16 cellular contexts compared by ENCODE assay signal in the genomic region with DNA sequence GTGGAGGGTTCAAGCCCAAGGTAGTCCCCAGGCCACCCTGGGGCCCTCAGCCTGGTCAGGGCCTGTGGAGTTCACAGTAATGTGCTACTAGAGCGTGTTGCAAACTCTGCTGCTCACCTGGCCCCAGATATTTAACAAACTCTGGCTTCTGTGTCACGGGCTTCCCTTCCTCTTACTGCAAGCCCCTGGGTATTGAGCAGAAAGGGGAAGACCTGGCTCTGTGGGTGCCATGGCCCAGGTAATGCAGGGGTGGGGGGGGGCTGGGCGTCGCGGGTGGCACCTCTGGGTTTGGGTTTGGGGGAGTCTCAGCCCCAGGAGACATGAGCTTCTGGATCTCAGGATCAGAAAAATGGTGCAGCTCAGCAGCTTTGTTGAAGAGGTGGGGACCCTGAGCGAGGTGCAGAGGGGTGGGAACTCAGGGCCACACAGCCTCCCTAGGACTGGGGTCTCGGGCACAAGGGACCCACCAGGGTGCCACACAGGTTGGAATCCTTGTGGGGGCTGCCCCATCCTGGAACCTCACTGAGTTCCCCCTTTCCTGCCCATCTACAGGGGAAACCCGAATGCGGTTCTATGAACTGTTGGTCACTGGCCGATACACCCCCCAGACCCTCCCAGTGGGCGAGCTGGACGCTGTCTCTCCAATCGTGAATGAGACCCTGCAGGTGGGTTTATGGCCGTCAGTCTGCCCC. TPM values are rescaled to one million over a fixed set of nuclear protein-coding genes. Genes with fewer than 3 reads are reported as not detected.
A peak's percentile ranks its signal among the peaks of the same experiment; 100 is the strongest.
DNase-seq lines count a peak whose midpoint lies in the region; ATAC-seq and TF ChIP-seq lines count a peak whose summit lies in the region.
"Had no signal": no experiment of that assay in that cellular context is flagged by ENCODE, and none has a peak within 500 bp of the region (broad histone marks: within the 10 kb centered on the region; RNA-seq: fewer than 3 reads in every experiment).

No MANE protein-coding gene starts in this region.

- H3K9me3 ChIP-seq in mucosa of descending colon (no peaks in the 10 kb centered on the region), vagina (no peaks in the 10 kb centered on the region)
- H3K9me3 ChIP-seq: heart right ventricle, SJCRH30, upper lobe of right lung had no signal

- H3K4me1 ChIP-seq in mucosa of descending colon (ENCODE audit: low read depth) (peaks cover 36% of the 10 kb centered on the region), vagina (peaks cover 63% of the 10 kb centered on the region)

- H3K27me3 ChIP-seq in vagina, result no peaks in the 10 kb centered on the region
- H3K27me3 ChIP-seq: heart right ventricle, SJCRH30, upper lobe of right lung had no signal

- H3K4me3 ChIP-seq in mucosa of descending colon (no peak overlapping the region), vagina (no peak overlapping the region)
- H3K4me3 ChIP-seq: SJCRH30 had no signal

- H3K4me1 Mint-ChIP-seq in activated naive CD8-positive, alpha-beta T cell (ENCODE audit: low read depth), result peaks cover 46% of the 10 kb centered on the region
- H3K4me1 Mint-ChIP-seq in activated naive CD8-positive, alpha-beta T cell treated with anti-CD3 and anti-CD28 coated beads, Interleukin-2, amount 50 U/mL, for 24 hours, result peaks cover 42% of the 10 kb centered on the region
- peaks cover 52% of the 10 kb centered on the region for H3K4me1 Mint-ChIP-seq in activated CD4-positive, alpha-beta memory T cell treated with anti-CD3 and anti-CD28 coated beads, Interleukin-2, amount 10 ng/mL, durations not matched to agents 7 days and 5 days

- H3K9me3 Mint-ChIP-seq in activated naive CD8-positive, alpha-beta T cell (ENCODE audit: low read depth), result no peaks in the 10 kb centered on the region
- no peaks in the 10 kb centered on the region for H3K9me3 Mint-ChIP-seq in activated naive CD8-positive, alpha-beta T cell treated with anti-CD3 and anti-CD28 coated beads, Interleukin-2, amount 50 U/mL, for 24 hours
- H3K9me3 Mint-ChIP-seq in activated CD4-positive, alpha-beta memory T cell treated with anti-CD3 and anti-CD28 coated beads, Interleukin-2, amount 10 ng/mL, durations not matched to agents 7 days and 5 days, result no peaks in the 10 kb centered on the region
- H3K9me3 Mint-ChIP-seq: natural killer cell treated with Interleukin-12 subunit alpha and Interleukin-12 subunit beta and Interleukin-15 and Interleukin-18, amount 100 ng/mL, for 72 hours had no signal

- peak overlapping the region; percentile 100 for H3K27ac ChIP-seq in vagina
- H3K27ac ChIP-seq: SJCRH30, upper lobe of right lung had no signal

- intact Hi-C loops in mucosa of descending colon (cut with DNase I, micrococcal nuclease) (no loop called here), vagina (cut with DNase I) (no loop called here)

- no peaks in the 10 kb centered on the region for H3K27me3 Mint-ChIP-seq in activated naive CD8-positive, alpha-beta T cell
- H3K27me3 Mint-ChIP-seq in activated naive CD8-positive, alpha-beta T cell treated with anti-CD3 and anti-CD28 coated beads, Interleukin-2, amount 50 U/mL, for 24 hours, result no peaks in the 10 kb centered on the region
- H3K27me3 Mint-ChIP-seq in activated CD4-positive, alpha-beta memory T cell treated with anti-CD3 and anti-CD28 coated beads, Interleukin-2, amount 10 ng/mL, durations not matched to agents 7 days and 5 days, result no peaks in the 10 kb centered on the region
- H3K27me3 Mint-ChIP-seq: natural killer cell treated with Interleukin-12 subunit alpha and Interleukin-12 subunit beta and Interleukin-15 and Interleukin-18, amount 100 ng/mL, for 72 hours had no signal

- no peak for DNase-seq in activated naive CD8-positive, alpha-beta T cell treated with anti-CD3 and anti-CD28 coated beads, Interleukin-2, amount 50 U/mL, for 24 hours
- DNase-seq in activated CD4-positive, alpha-beta memory T cell treated with anti-CD3 and anti-CD28 coated beads, Interleukin-2, amount 10 ng/mL, durations not matched to agents 7 days and 5 days, result no peak
- DNase-seq in mucosa of descending colon (peak in 2 of 3 donors; percentile 18 to 50), vagina (ENCODE audit: extremely low spot score in 2 of 2) (no peak), NCI-H2196 (lab: John Stamatoyannopoulos, UW; ENCODE audit: unreplicated experiment) (no peak), NCI-H1092 (lab: John Stamatoyannopoulos, UW) (no peak)
- DNase-seq: DMS79 treated with DMSO at 0.1 percent for 48 hours, heart right ventricle, NCI-H2081, NCI-H774, SJCRH30, upper lobe of right lung had no signal

- peak overlapping the region; percentile 96 for H3K4me3 Mint-ChIP-seq in activated naive CD8-positive, alpha-beta T cell
- H3K4me3 Mint-ChIP-seq in activated naive CD8-positive, alpha-beta T cell treated with anti-CD3 and anti-CD28 coated beads, Interleukin-2, amount 50 U/mL, for 24 hours, result no peak overlapping the region
- peak overlapping the region; percentile 50 for H3K4me3 Mint-ChIP-seq in activated CD4-positive, alpha-beta memory T cell treated with anti-CD3 and anti-CD28 coated beads, Interleukin-2, amount 10 ng/mL, durations not matched to agents 7 days and 5 days
- H3K4me3 Mint-ChIP-seq: natural killer cell treated with Interleukin-12 subunit alpha and Interleukin-12 subunit beta and Interleukin-15 and Interleukin-18, amount 100 ng/mL, for 72 hours had no signal

- TF ChIP-seq POLR2A in vagina (IDR thresholded peaks at IDR 0.05), result no peak

- ATAC-seq in activated naive CD8-positive, alpha-beta T cell treated with anti-CD3 and anti-CD28 coated beads, Interleukin-2, amount 50 U/mL, for 24 hours, result no peak
- ATAC-seq in mucosa of descending colon, result no peak
- no peak for ATAC-seq in HG02759 (IDR thresholded peaks at IDR 0.05; ENCODE audit: unreplicated experiment)
- ATAC-seq: heart right ventricle; natural killer cell treated with Interleukin-12 subunit alpha and Interleukin-12 subunit beta and Interleukin-15 and Interleukin-18, amount 100 ng/mL, for 72 hours; upper lobe of right lung had no signal

- no peak for TF ChIP-seq CTCF in mucosa of descending colon (IDR thresholded peaks at IDR 0.05)
- TF ChIP-seq CTCF in vagina (IDR thresholded peaks at IDR 0.05), result no peak

- peak overlapping the region; percentile 50 for H3K27ac Mint-ChIP-seq in activated naive CD8-positive, alpha-beta T cell
- H3K27ac Mint-ChIP-seq in activated naive CD8-positive, alpha-beta T cell treated with anti-CD3 and anti-CD28 coated beads, Interleukin-2, amount 50 U/mL, for 24 hours, result no peak overlapping the region
- no peak overlapping the region for H3K27ac Mint-ChIP-seq in activated CD4-positive, alpha-beta memory T cell treated with anti-CD3 and anti-CD28 coated beads, Interleukin-2, amount 10 ng/mL, durations not matched to agents 7 days and 5 days

- POLR2A ChIA-PET in activated CD4-positive, alpha-beta memory T cell treated with anti-CD3 and anti-CD28 coated beads, Interleukin-2, amount 10 ng/mL, durations not matched to agents 7 days and 5 days (lab: Charles Lee), result interaction anchor here (27.1 kb wide), 1 partner anchor 20 kb away, joined by 1170 read pairs; the partner anchor contains the start of gene RHOF

- H3K36me3 ChIP-seq in mucosa of descending colon (ENCODE audit: low read depth) (no peaks in the 10 kb centered on the region), vagina (peaks cover 0 to 30% of the 10 kb centered on the region in 2 donors)

- CTCF ChIA-PET in activated CD4-positive, alpha-beta memory T cell treated with anti-CD3 and anti-CD28 coated beads, Interleukin-2, amount 10 ng/mL, durations not matched to agents 7 days and 5 days (lab: Charles Lee), result interaction anchor here (14.5 kb wide), 1 partner anchor 17 kb away, joined by 683 read pairs; the partner anchor contains the start of gene RHOF

- peaks cover 5% of the 10 kb centered on the region for H3K36me3 Mint-ChIP-seq in activated naive CD8-positive, alpha-beta T cell
- peaks cover 23% of the 10 kb centered on the region for H3K36me3 Mint-ChIP-seq in activated naive CD8-positive, alpha-beta T cell treated with anti-CD3 and anti-CD28 coated beads, Interleukin-2, amount 50 U/mL, for 24 hours (ENCODE audit: low read depth)
- H3K36me3 Mint-ChIP-seq in activated CD4-positive, alpha-beta memory T cell treated with anti-CD3 and anti-CD28 coated beads, Interleukin-2, amount 10 ng/mL, durations not matched to agents 7 days and 5 days (ENCODE audit: low read depth), result peaks cover 55% of the 10 kb centered on the region
- H3K36me3 Mint-ChIP-seq: natural killer cell treated with Interleukin-12 subunit alpha and Interleukin-12 subunit beta and Interleukin-15 and Interleukin-18, amount 100 ng/mL, for 72 hours had no signal

RNA-seq across cellular contexts. Expression of gene SETD1B, which starts 4.0 kb away (rescaled TPM):
- 10 to 100 TPM; 26.5 to 26.9 TPM for total RNA-seq in activated CD4-positive, alpha-beta memory T cell treated with anti-CD3 and anti-CD28 coated beads, Interleukin-2, amount 10 ng/mL, durations not matched to agents 7 days and 5 days
- total RNA-seq in mucosa of descending colon, result 10 to 100 TPM; 23.8 to 38.3 (median 27.5) TPM
- 10.6 TPM for total RNA-seq in vagina

RNA-seq across cellular contexts. Expression of gene RHOF, which starts 14.3 kb away (rescaled TPM):
- total RNA-seq in activated CD4-positive, alpha-beta memory T cell treated with anti-CD3 and anti-CD28 coated beads, Interleukin-2, amount 10 ng/mL, durations not matched to agents 7 days and 5 days, result 100 to 1,000 TPM; 157 to 163 TPM
- 10 to 100 TPM; 45.5 to 86.7 (median 83.2) TPM for total RNA-seq in mucosa of descending colon
- 16.5 TPM for total RNA-seq in vagina

RNA-seq across cellular contexts. Expression of gene HPD, which starts 50.9 kb away (rescaled TPM):
- not detected for total RNA-seq in activated CD4-positive, alpha-beta memory T cell treated with anti-CD3 and anti-CD28 coated beads, Interleukin-2, amount 10 ng/mL, durations not matched to agents 7 days and 5 days
- total RNA-seq in mucosa of descending colon, result 1 to 10 TPM in 1 of 3 donors, under 1 TPM in 1, not detected in 1; 0.63 to 1.0 TPM
- not detected for total RNA-seq in vagina
- total RNA-seq: endothelial cell of umbilical vein; natural killer cell treated with Interleukin-12 subunit alpha and Interleukin-12 subunit beta and Interleukin-15 and Interleukin-18, amount 100 ng/mL, for 72 hours; SJCRH30 had no signal

Comparison
In these comparisons a context has a peak if more than half of its experiments do, and no peak if none do; other contexts are left out.
1. DNase-seq: peak in mucosa of descending colon (2 of 3); none in activated naive CD8-positive, alpha-beta T cell treated with anti-CD3 and anti-CD28 coated beads, Interleukin-2, amount 50 U/mL, for 24 hours (single experiment), activated CD4-positive, alpha-beta memory T cell treated with anti-CD3 and anti-CD28 coated beads, Interleukin-2, amount 10 ng/mL, durations not matched to agents 7 days and 5 days (single experiment), vagina (0 of 2), NCI-H2196 (single experiment) and NCI-H1092 (single experiment).